26 cellular contexts compared by ENCODE assay signal in genomic region chr2:201913197-201913596, GRCh38.
DNase-seq lines count a peak whose midpoint lies in the region; TF ChIP-seq lines count a peak whose summit lies in the region.
"Had no signal": no experiment of that assay in that cellular context is flagged by ENCODE, and none has a peak within 500 bp of the region (broad histone marks: within the 10 kb centered on the region; RNA-seq: fewer than 3 reads in every experiment).

No MANE protein-coding gene starts in this region.

- peak; percentile 17 for DNase-seq in DMS53 (lab: John Stamatoyannopoulos, UW)
- no peak for DNase-seq in DMS53 treated with DMSO at 0.1 percent for 48 hours (lab: John Stamatoyannopoulos, UW; ENCODE audit: unreplicated experiment)
- DNase-seq in NCI-H2227 treated with DMSO at 0.1 percent for 48 hours (lab: John Stamatoyannopoulos, UW) = peak; percentile 73
- peak; percentile 20 for DNase-seq in endodermal cell
- DNase-seq in AG20443 (ENCODE audit: low spot score) = no peak
- no peak for DNase-seq in NCI-H345 (lab: John Stamatoyannopoulos, UW)
- no peak for DNase-seq in NCI-H446 (lab: John Stamatoyannopoulos, UW)
- DNase-seq: ACHN; AML-193; C1 segment of cervical spinal cord; Calu3; CD8-positive, alpha-beta T cell; DMS153; GDM1; KG1; NCI-H1105 treated with DMSO at 0.1 percent for 48 hours; NCI-H1694 treated with DMSO at 0.1 percent for 48 hours; NCI-H2081 treated with DMSO at 0.1 percent for 48 hours; NCI-H226; NCI-H524 treated with DMSO at 0.1 percent for 48 hours; NK-92 treated with Interleukin-12 subunit alpha and Interleukin-12 subunit beta, amount 100 ng/mL, for 24 hours; SIG-M5 had no signal

- H3K9me3 ChIP-seq in endodermal cell (ENCODE audit: control insufficient read depth, low read length) = peaks cover 3% of the 10 kb centered on the region
- H3K9me3 ChIP-seq: HAP-1 had no signal

- H3K4me3 ChIP-seq in endodermal cell (ENCODE audit: low read length) = no peak overlapping the region
- H3K4me3 ChIP-seq: GM23338, HAP-1 had no signal

- H3K4me1 Mint-ChIP-seq in endodermal cell (peaks cover 45% of the 10 kb centered on the region), nephron (peaks cover 40% of the 10 kb centered on the region)

- H3K27me3 ChIP-seq in endodermal cell (ENCODE audit: control insufficient read depth, insufficient read depth, low read length, poor library complexity, severe bottlenecking) = no peaks in the 10 kb centered on the region

- H3K9me3 Mint-ChIP-seq in endodermal cell (no peaks in the 10 kb centered on the region), nephron (no peaks in the 10 kb centered on the region)
- H3K9me3 Mint-ChIP-seq: CD8-positive, alpha-beta T cell; GM23338 had no signal

- TF ChIP-seq CTCF in endodermal cell (conservative IDR thresholded peaks at IDR 0.05) (no peak), nephron (IDR thresholded peaks at IDR 0.05; ENCODE audit: unreplicated experiment in 3 of 3) (no peak)

- H3K27ac Mint-ChIP-seq in endodermal cell (no peak overlapping the region), nephron (peak overlapping the region; percentile 31 to 62 (median 54))
- H3K27ac Mint-ChIP-seq: CD8-positive, alpha-beta T cell; GM23338 had no signal

- no peaks in the 10 kb centered on the region for H3K27me3 Mint-ChIP-seq in endodermal cell (ENCODE audit: insufficient read depth)
- H3K27me3 Mint-ChIP-seq in nephron (ENCODE audit: low read depth) = peaks cover 4% of the 10 kb centered on the region

- peaks cover 29% of the 10 kb centered on the region for H3K4me1 ChIP-seq in endodermal cell (ENCODE audit: control insufficient read depth, insufficient read depth, low read length)
- H3K4me1 ChIP-seq: HAP-1 had no signal

- H3K36me3 Mint-ChIP-seq in endodermal cell (ENCODE audit: low read depth) (no peaks in the 10 kb centered on the region), nephron (ENCODE audit: low read depth) (no peaks in the 10 kb centered on the region)
- H3K36me3 Mint-ChIP-seq: CD8-positive, alpha-beta T cell had no signal

- H3K36me3 ChIP-seq in endodermal cell (ENCODE audit: control insufficient read depth, insufficient read depth, low read length) = no peaks in the 10 kb centered on the region
- H3K36me3 ChIP-seq: HAP-1 had no signal

- H3K4me3 Mint-ChIP-seq in endodermal cell = no peak overlapping the region
- H3K4me3 Mint-ChIP-seq in nephron = no peak overlapping the region
- H3K4me3 Mint-ChIP-seq: CD8-positive, alpha-beta T cell; GM23338 had no signal

- H3K9ac ChIP-seq in endodermal cell (ENCODE audit: extremely low read depth, low read length, poor library complexity, severe bottlenecking) = no peak overlapping the region

- H3K27ac ChIP-seq in endodermal cell (ENCODE audit: low read depth, low read length) = no peak overlapping the region
- H3K27ac ChIP-seq: 22Rv1 had no signal

- WGBS in endodermal cell (ENCODE audit: insufficient coverage in 1 of 2, insufficient read length in 1 of 2), 2 experiments = 52 to 88% methylated on average over 2 to 4 of the region's 4 CpGs

Comparison
In these comparisons a context has a peak if more than half of its experiments do, and no peak if none do; other contexts are left out.
1. DNase-seq: peak in DMS53 (single experiment), NCI-H2227 treated with DMSO at 0.1 percent for 48 hours (single experiment) and endodermal cell (single experiment); none in DMS53 treated with DMSO at 0.1 percent for 48 hours (single experiment), AG20443 (single experiment), NCI-H345 (single experiment) and NCI-H446 (0 of 2).